Comparison of ENCODE assay signal across 7 cellular contexts in genomic region chr6:121334299-121335104, GRCh38.
DNase-seq lines count a peak whose midpoint lies in the region; ATAC-seq and TF ChIP-seq lines count a peak whose summit lies in the region.

Gene TBC1D32 (minus strand): TSS chr6:121334480. CDS start chr6:121334430, 50 bp downstream.

- peak within 1 kb of the TSS; percentile 81 for H3K4me3 ChIP-seq in astrocyte of the spinal cord (ENCODE audit: low read depth, low read length)

- peak; percentile 69 to 85 for DNase-seq in NCI-H2081 (lab: John Stamatoyannopoulos, UW)
- peak; percentile 92 for DNase-seq in T1000 (lab: John Stamatoyannopoulos, UW)
- peak; percentile 93 for DNase-seq in astrocyte of the spinal cord (ENCODE audit: low read depth, low spot score)
- DNase-seq in hypothalamus (lab: John Stamatoyannopoulos, UW): peak; percentile 49 to 98 (median 90)
- peak; percentile 98 for DNase-seq in retina

- TF ChIP-seq CTCF in astrocyte of the spinal cord (IDR thresholded peaks at IDR 0.05; ENCODE audit: low read depth, low read length): no peak

- in situ Hi-C loops in astrocyte of the spinal cord (cut with HindIII; ENCODE audit: low sequenced_read_pairs): no loop called here

- ATAC-seq in GM18517 (IDR thresholded peaks at IDR 0.05; ENCODE audit: unreplicated experiment) (peak; percentile 94), HG03039 (IDR thresholded peaks at IDR 0.05; ENCODE audit: unreplicated experiment) (peak; percentile 92)

Comparison
In these comparisons a context has a peak if more than half of its experiments do, and no peak if none do; other contexts are left out.
1. Peak in every context shown above with its lines: DNase-seq, ATAC-seq and H3K4me3 ChIP-seq.